14 cellular contexts compared by ENCODE assay signal in genomic region chr2:188382107-188382506, GRCh38.
A peak's percentile ranks its signal among the peaks of the same experiment; 100 is the strongest.
DNase-seq lines count a peak whose midpoint lies in the region; ATAC-seq, FAIRE-seq and TF ChIP-seq lines count a peak whose summit lies in the region.
"Had no signal": no experiment of that assay in that cellular context is flagged by ENCODE, and none has a peak within 500 bp of the region (broad histone marks: within the 10 kb centered on the region; RNA-seq: fewer than 3 reads in every experiment).

No MANE protein-coding gene starts in this region.

- no TSS peak for BruUV-seq in A673 (replicated peaks; lab: Mats Ljungman, UMichigan)
- BruUV-seq in PC-9 (replicated peaks; lab: Mats Ljungman, UMichigan) = no TSS peak

- CTCF ChIA-PET in A673 (lab: Charles Lee) (no interaction called here), PC-9 (lab: Charles Lee) (no interaction called here)

- no peaks in the 10 kb centered on the region for H4K20me1 ChIP-seq in PC-9 (ENCODE audit: insufficient read depth)
- H4K20me1 ChIP-seq in osteoblast (ENCODE audit: insufficient read depth, low read length) = no peaks in the 10 kb centered on the region

- H3K4me2 ChIP-seq in PC-9 (no peak overlapping the region), osteoblast (ENCODE audit: insufficient read depth, low read length) (peak overlapping the region; percentile 76)

- intact Hi-C loops in A673 (cut with micrococcal nuclease; ENCODE audit: unreplicated experiment) = no loop called here
- intact Hi-C loops in PC-9 (cut with micrococcal nuclease; ENCODE audit: unreplicated experiment) = no loop called here

- DNase-seq in A673 (ENCODE audit: low spot score) (peak; percentile 33), PC-9 (no peak), epithelial cell of prostate (ENCODE audit: low read depth, low spot score) (no peak), osteoblast (ENCODE audit: insufficient read length, low spot score, missing footprints) (no peak), frontal cortex (ENCODE audit: low spot score in 2 of 2) (no peak), GDM1 (lab: John Stamatoyannopoulos, UW) (no peak), SK-N-DZ (ENCODE audit: low spot score) (no peak)
- DNase-seq: activated CD4-positive, CD25-positive, alpha-beta regulatory T cell treated with anti-CD3 and anti-CD28 coated beads, Interleukin-2, amount 50 U/mL, for 72 hours; activated naive CD8-positive, alpha-beta T cell treated with anti-CD3 and anti-CD28 coated beads, Interleukin-2, amount 50 U/mL, for 24 hours; DMS153; glutamatergic neuron; NCI-H1105; thyroid gland had no signal

- H3K4me3 ChIP-seq in A673 (ENCODE audit: low read depth, low read length, poor library complexity, severe bottlenecking) (no peak overlapping the region), PC-9 (no peak overlapping the region), osteoblast (ENCODE audit: insufficient read depth, low read length) (peak overlapping the region; percentile 63)
- H3K4me3 ChIP-seq: thyroid gland had no signal

- FAIRE-seq in frontal cortex (lab: Jason Lieb, UNC) = no peak

- H3F3A ChIP-seq in PC-9 (ENCODE audit: insufficient read depth, low read depth) = no peaks in the 10 kb centered on the region

- TF ChIP-seq CTCF in A673 (conservative IDR thresholded peaks at IDR 0.05; ENCODE audit: low read depth, low read length) = no peak
- no peak for TF ChIP-seq CTCF in PC-9 (conservative IDR thresholded peaks at IDR 0.05)
- no peak for TF ChIP-seq CTCF in osteoblast (IDR thresholded peaks at IDR 0.05; ENCODE audit: extremely low read depth, low read depth, low read length)

- POLR2A ChIA-PET in A673 (lab: Charles Lee; ENCODE audit: low non-redundant PET) (no interaction called here), PC-9 (lab: Charles Lee; ENCODE audit: unreplicated experiment) (no interaction called here)

- H2AFZ ChIP-seq in PC-9 (no peak overlapping the region), osteoblast (ENCODE audit: low read length) (peak overlapping the region; percentile 81)

- no peaks in the 10 kb centered on the region for H3K27me3 ChIP-seq in A673 (replicated peaks; ENCODE audit: insufficient read depth, low read depth, low read length, poor library complexity)
- no peaks in the 10 kb centered on the region for H3K27me3 ChIP-seq in PC-9 (ENCODE audit: insufficient read depth, low read depth)
- H3K27me3 ChIP-seq in osteoblast (ENCODE audit: insufficient read depth, low read length) = no peaks in the 10 kb centered on the region
- H3K27me3 ChIP-seq: thyroid gland had no signal

- H3K9me2 ChIP-seq in PC-9 (ENCODE audit: insufficient read depth) = no peaks in the 10 kb centered on the region

- H3K9me3 ChIP-seq in A673 (ENCODE audit: low read depth, low read length, poor library complexity, severe bottlenecking) = peaks cover 5% of the 10 kb centered on the region
- no peaks in the 10 kb centered on the region for H3K9me3 ChIP-seq in PC-9 (ENCODE audit: insufficient read depth, low read depth)
- no peaks in the 10 kb centered on the region for H3K9me3 ChIP-seq in osteoblast (ENCODE audit: low read depth, low read length)
- H3K9me3 ChIP-seq: thyroid gland had no signal

- H3K79me2 ChIP-seq in PC-9 (ENCODE audit: low read depth) (no peaks in the 10 kb centered on the region), osteoblast (ENCODE audit: insufficient read depth, low read length) (no peaks in the 10 kb centered on the region)

- ATAC-seq in HG03045 (IDR thresholded peaks at IDR 0.05; ENCODE audit: unreplicated experiment) = no peak
- ATAC-seq: activated naive CD8-positive, alpha-beta T cell treated with anti-CD3 and anti-CD28 coated beads, Interleukin-2, amount 50 U/mL, for 24 hours had no signal

- H3K36me3 ChIP-seq in A673 (ENCODE audit: insufficient read depth, low read length, poor library complexity, severe bottlenecking) (no peaks in the 10 kb centered on the region), PC-9 (ENCODE audit: low read depth) (no peaks in the 10 kb centered on the region), osteoblast (ENCODE audit: insufficient read depth, low read length) (no peaks in the 10 kb centered on the region)
- H3K36me3 ChIP-seq: thyroid gland had no signal

- H3K27ac ChIP-seq in A673 (ENCODE audit: low read depth, low read length, poor library complexity, severe bottlenecking) (no peak overlapping the region), PC-9 (peak overlapping the region; percentile 47; the same call in 1 of the 2 replicates), epithelial cell of prostate (peak overlapping the region; percentile 59), osteoblast (ENCODE audit: low read depth, low read length) (peak overlapping the region; percentile 69)

- no peaks in the 10 kb centered on the region for H3K4me1 ChIP-seq in A673 (ENCODE audit: insufficient read depth, low read length, poor library complexity, severe bottlenecking)
- peaks cover 13% of the 10 kb centered on the region; the same call in 1 of the 2 replicates for H3K4me1 ChIP-seq in PC-9 (replicated peaks; ENCODE audit: insufficient read depth)
- peaks cover 14% of the 10 kb centered on the region for H3K4me1 ChIP-seq in osteoblast (ENCODE audit: insufficient read depth, low read length)
- H3K4me1 ChIP-seq: thyroid gland had no signal
